In the genomic region with DNA sequence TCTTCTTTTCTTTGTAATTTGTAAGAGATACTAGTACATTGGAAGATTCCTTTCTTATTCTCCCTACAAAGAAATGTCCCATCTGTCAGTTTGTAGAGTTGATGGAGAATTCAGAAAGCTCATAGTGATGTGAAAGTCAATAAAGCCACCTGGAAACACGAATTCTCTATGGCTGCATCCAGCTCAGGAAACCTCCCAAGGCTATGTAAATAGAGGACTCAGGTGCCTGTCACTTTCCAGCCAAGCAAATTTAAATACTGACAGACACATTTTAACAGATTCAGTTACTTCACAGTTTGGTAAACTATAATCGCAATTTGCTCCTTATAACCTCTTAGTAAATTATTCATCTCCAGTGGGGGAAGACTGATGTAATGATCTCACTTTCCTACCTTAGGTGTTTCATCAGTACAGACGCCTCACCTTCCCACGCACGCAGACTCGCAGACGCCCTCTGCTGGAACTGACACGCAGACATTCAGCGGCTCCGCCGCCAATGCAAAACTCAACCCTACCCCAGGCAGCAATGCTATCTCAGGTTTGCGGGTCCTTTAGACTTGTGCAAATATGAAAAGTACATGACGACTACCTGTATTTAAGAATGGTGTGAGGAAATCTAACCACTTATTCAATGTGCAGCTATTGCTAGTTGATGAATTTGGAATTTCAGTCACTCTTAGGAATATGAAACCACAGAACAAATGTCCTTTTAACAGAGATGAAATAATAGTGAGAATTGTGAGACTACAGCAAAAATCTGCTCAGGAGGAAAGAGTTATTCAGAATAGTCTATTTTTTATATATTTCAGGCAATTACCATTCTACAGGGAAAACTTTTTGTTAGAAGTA, we compare ENCODE assay signal across 1 cellular context.
TF ChIP-seq lines count a peak whose summit lies in the region.

No MANE protein-coding gene starts in this region.

TF ChIP-seq in HCT116, 20 proteins besides CTCF, POLR2A, EP300 and RAD21 (continued from another document):
- TF ChIP-seq, protein P1, sequence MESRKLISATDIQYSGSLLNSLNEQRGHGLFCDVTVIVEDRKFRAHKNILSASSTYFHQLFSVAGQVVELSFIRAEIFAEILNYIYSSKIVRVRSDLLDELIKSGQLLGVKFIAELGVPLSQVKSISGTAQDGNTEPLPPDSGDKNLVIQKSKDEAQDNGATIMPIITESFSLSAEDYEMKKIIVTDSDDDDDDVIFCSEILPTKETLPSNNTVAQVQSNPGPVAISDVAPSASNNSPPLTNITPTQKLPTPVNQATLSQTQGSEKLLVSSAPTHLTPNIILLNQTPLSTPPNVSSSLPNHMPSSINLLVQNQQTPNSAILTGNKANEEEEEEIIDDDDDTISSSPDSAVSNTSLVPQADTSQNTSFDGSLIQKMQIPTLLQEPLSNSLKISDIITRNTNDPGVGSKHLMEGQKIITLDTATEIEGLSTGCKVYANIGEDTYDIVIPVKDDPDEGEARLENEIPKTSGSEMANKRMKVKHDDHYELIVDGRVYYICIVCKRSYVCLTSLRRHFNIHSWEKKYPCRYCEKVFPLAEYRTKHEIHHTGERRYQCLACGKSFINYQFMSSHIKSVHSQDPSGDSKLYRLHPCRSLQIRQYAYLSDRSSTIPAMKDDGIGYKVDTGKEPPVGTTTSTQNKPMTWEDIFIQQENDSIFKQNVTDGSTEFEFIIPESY (IDR thresholded peaks at IDR 0.05; ENCODE audit: extremely low read depth, insufficient replicate concordance, low read length), result no peak
- TF ChIP-seq SIN3A (IDR thresholded peaks at IDR 0.05; ENCODE audit: low read depth) (no peak), POLR2AphosphoS5 (IDR thresholded peaks at IDR 0.05; ENCODE audit: low read depth, low read length) (0 out of 2 replicates have a peak, but pooled peaks have one; percentile 41), EZH2phosphoT487 (IDR thresholded peaks at IDR 0.05; ENCODE audit: borderline replicate concordance) (no peak), JUND (IDR thresholded peaks at IDR 0.05) (no peak)
- TF ChIP-seq, protein P2, sequence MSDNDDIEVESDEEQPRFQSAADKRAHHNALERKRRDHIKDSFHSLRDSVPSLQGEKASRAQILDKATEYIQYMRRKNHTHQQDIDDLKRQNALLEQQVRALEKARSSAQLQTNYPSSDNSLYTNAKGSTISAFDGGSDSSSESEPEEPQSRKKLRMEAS (IDR thresholded peaks at IDR 0.05), result peak; percentile 17
